ENCODE assay signal across 1 cellular context in genomic region chr13:35908221-35908620, GRCh38.
TF ChIP-seq lines count a peak whose summit lies in the region.

No MANE protein-coding gene starts in this region.

TF ChIP-seq in GM23338, 12 proteins besides CTCF, POLR2A, EP300 and RAD21 (continued from another document):
- TF ChIP-seq, protein P1, sequence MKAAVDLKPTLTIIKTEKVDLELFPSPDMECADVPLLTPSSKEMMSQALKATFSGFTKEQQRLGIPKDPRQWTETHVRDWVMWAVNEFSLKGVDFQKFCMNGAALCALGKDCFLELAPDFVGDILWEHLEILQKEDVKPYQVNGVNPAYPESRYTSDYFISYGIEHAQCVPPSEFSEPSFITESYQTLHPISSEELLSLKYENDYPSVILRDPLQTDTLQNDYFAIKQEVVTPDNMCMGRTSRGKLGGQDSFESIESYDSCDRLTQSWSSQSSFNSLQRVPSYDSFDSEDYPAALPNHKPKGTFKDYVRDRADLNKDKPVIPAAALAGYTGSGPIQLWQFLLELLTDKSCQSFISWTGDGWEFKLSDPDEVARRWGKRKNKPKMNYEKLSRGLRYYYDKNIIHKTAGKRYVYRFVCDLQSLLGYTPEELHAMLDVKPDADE (IDR thresholded peaks at IDR 0.05) = no peak
- TF ChIP-seq REST (IDR thresholded peaks at IDR 0.05; ENCODE audit: unreplicated experiment) = no peak
